8 cellular contexts compared by ENCODE assay signal in the genomic region with DNA sequence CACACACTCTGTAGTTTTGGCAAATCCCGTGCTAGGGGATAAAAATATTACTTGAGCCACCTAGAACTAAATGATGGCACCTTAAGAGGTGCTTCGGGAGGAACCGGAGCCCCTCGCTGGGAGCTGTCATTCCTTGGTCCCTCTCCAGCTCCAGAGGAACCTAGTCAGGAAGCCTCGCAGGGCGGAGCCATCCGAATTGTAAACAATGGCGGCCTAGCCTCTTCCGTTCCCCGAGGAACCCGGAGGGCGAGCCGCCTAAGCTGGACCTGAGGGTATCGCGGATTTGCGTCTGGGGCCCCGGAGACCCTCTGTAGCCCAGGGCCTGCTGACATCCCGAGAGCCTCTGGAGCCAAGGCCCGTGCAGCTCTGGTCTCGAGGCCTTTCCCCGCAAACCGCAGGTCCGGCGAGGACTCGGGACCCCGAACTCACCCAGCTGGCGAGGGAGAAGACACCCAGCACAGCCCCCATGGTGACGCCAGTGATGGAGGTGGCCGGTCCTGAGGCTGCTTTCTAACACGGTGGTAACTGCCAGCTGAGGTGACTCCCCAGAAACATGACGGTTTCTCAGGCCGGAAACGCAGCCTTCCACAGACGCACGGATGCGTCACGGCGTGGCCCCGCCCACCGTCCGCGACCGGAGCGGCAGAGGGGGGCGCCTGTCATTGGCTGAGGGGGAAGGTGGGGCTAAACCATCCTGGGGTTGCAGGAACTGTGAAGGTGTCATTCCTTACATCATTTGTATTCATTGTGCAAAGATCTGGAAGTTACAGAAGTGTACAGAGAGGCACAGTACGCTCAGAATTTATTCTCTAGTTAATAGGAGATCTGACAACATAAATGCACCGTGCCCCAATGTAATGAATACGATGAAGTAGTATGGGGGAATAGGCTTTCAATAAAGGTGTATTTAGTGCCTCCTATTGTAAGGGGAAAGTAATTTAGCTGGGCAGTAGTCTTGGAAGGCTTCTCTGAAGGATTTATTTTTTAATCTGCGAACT. TPM values are rescaled to one million over a fixed set of nuclear protein-coding genes. Genes with fewer than 3 reads are reported as not detected.
DNase-seq lines count a peak whose midpoint lies in the region; ATAC-seq and TF ChIP-seq lines count a peak whose summit lies in the region.

A gene (minus strand): TSS at position 587 of the 998 bp plus-strand sequence. CDS start 119 bp downstream, at position 468.

- H3K27me3 ChIP-seq in BLaER1 (no peaks in the 10 kb centered on the region), colonic mucosa (no peaks in the 10 kb centered on the region), layer of hippocampus (ENCODE audit: control insufficient read depth, insufficient read depth, low read length) (no peaks in the 10 kb centered on the region)

- H3K27ac ChIP-seq in BLaER1 = peak within 1 kb of the TSS; percentile 95
- peak within 1 kb of the TSS; percentile 95 for H3K27ac ChIP-seq in colonic mucosa
- H3K27ac ChIP-seq in layer of hippocampus (ENCODE audit: low read depth, low read length) = peak within 1 kb of the TSS; percentile 91

- H3K27me3 Mint-ChIP-seq in activated CD4-positive, alpha-beta T cell treated with anti-CD3 and anti-CD28 coated beads, Interleukin-2, amount 10 ng/mL, durations not matched to agents 24 days and 14 days = no peaks in the 10 kb centered on the region

- peak within 1 kb of the TSS; percentile 86 for H3K27ac Mint-ChIP-seq in activated CD4-positive, alpha-beta T cell treated with anti-CD3 and anti-CD28 coated beads, Interleukin-2, amount 10 ng/mL, durations not matched to agents 24 days and 14 days

- intact Hi-C loops in activated CD4-positive, alpha-beta T cell treated with anti-CD3 and anti-CD28 coated beads, Interleukin-2, amount 10 ng/mL, durations not matched to agents 24 days and 14 days (cut with micrococcal nuclease) = loop anchor here (1.0 to 10.0 kb wide), 5 partner anchors 10 to 363 kb away; a partner anchor contains a TSS
- intact Hi-C loops in colonic mucosa (cut with DNase I) = no loop called here

- H3K9me3 ChIP-seq in BLaER1 (no peaks in the 10 kb centered on the region), colonic mucosa (no peaks in the 10 kb centered on the region)

- H3K9ac ChIP-seq in BLaER1 = peak within 1 kb of the TSS; percentile 92
- peak within 1 kb of the TSS; percentile 85 to 97 for H3K9ac ChIP-seq in colonic mucosa (ENCODE audit: low read depth in 2 of 2, low read length in 2 of 2)

- DNase-seq in NCI-H526 treated with DMSO at 0.1 percent for 48 hours (lab: John Stamatoyannopoulos, UW) (peak; percentile 74), colonic mucosa (peak; percentile 98)
- peak; percentile 99 for DNase-seq in activated CD4-positive, alpha-beta T cell treated with anti-CD3 and anti-CD28 coated beads, Interleukin-2, amount 10 ng/mL, durations not matched to agents 24 days and 14 days
- peak; percentile 95 for DNase-seq in stimulated activated CD4-positive, alpha-beta T cell treated with anti-CD3 and anti-CD28 coated beads, Interleukin-1b, Interleukin-23, amount 100 ng/mL, for 4 hours (ENCODE audit: low read depth in 2 of 2)

- H3K4me3 Mint-ChIP-seq in activated CD4-positive, alpha-beta T cell treated with anti-CD3 and anti-CD28 coated beads, Interleukin-2, amount 10 ng/mL, durations not matched to agents 24 days and 14 days = peak within 1 kb of the TSS; percentile 86

- peaks cover 19% of the 10 kb centered on the region for H3K36me3 ChIP-seq in BLaER1
- no peaks in the 10 kb centered on the region for H3K36me3 ChIP-seq in colonic mucosa

- H4K20me1 ChIP-seq in BLaER1 = peaks cover 49% of the 10 kb centered on the region

- H3K4me2 ChIP-seq in BLaER1 = peak within 1 kb of the TSS; percentile 89

- H3K4me1 ChIP-seq in BLaER1 = peaks cover 32% of the 10 kb centered on the region
- peaks cover 14% of the 10 kb centered on the region for H3K4me1 ChIP-seq in colonic mucosa

- H3K9me3 Mint-ChIP-seq in activated CD4-positive, alpha-beta T cell treated with anti-CD3 and anti-CD28 coated beads, Interleukin-2, amount 10 ng/mL, durations not matched to agents 24 days and 14 days = no peaks in the 10 kb centered on the region

- TF ChIP-seq CTCF in colonic mucosa (IDR thresholded peaks at IDR 0.05) = no peak

- H3K36me3 Mint-ChIP-seq in activated CD4-positive, alpha-beta T cell treated with anti-CD3 and anti-CD28 coated beads, Interleukin-2, amount 10 ng/mL, durations not matched to agents 24 days and 14 days (ENCODE audit: low read depth) = peaks cover 8% of the 10 kb centered on the region

- peaks cover 29% of the 10 kb centered on the region for H3K4me1 Mint-ChIP-seq in activated CD4-positive, alpha-beta T cell treated with anti-CD3 and anti-CD28 coated beads, Interleukin-2, amount 10 ng/mL, durations not matched to agents 24 days and 14 days

- H3K4me3 ChIP-seq in BLaER1 (peak within 1 kb of the TSS; percentile 88), colonic mucosa (peak within 1 kb of the TSS; percentile 89)

- ATAC-seq in GM19324 (IDR thresholded peaks at IDR 0.05; ENCODE audit: low FRiP score, unreplicated experiment) = peak; percentile 85
- peak; percentile 86 for ATAC-seq in HG03469 (IDR thresholded peaks at IDR 0.05; ENCODE audit: unreplicated experiment)

RNA-seq across cellular contexts. Expression of the gene that starts here (rescaled TPM):
- total RNA-seq in activated CD4-positive, alpha-beta T cell treated with anti-CD3 and anti-CD28 coated beads, Interleukin-2, amount 10 ng/mL, durations not matched to agents 24 days and 14 days = 47.1 and 49.6 TPM in 2 replicates
- total RNA-seq in colonic mucosa = 100 to 1,000 TPM in 1 of 2 donors, 10 to 100 TPM in 1; 82.8 to 121 TPM

Comparison
In these comparisons a context has a peak if more than half of its experiments do, and no peak if none do; other contexts are left out.
1. Peak in every context shown above with its lines: DNase-seq, ATAC-seq, H3K4me3 ChIP-seq and H3K27ac ChIP-seq.